ENCODE assay signal across 7 cellular contexts in the genomic region with DNA sequence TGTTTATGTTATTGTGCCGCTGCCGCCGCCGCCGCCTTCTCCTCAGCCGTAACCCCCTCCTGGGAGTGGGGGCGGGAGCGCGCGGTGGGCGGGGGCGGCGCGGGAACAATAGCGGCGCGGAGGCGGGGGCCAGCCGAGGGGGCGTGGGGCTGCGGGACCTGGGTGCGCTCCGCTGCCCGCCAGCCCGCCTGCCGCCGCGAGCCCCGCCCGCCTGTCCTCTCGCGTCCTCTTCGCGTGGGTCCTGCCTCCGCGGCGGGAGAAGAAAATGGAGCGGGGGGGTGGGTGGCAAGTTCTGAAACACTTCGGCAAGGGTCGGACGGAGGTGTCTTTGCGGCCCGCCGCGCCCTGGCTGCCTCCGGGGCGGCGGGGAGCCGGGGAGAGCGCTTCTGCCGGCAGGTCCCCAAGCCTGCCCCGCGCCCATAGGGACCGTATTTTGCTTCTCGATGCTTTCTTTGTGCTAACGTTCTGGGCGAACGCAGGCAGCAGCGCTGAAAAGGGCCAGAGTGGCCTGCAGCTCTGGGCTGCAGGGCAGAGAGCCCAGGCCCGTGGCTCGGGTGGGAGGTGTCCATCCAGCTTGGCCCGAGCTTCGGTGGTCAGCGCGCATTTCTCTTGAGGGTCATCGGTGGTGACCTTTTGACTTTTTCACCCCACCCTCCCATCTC. TPM values are rescaled to one million over a fixed set of nuclear protein-coding genes. Genes with fewer than 3 reads are reported as not detected.
DNase-seq lines count a peak whose midpoint lies in the region; ATAC-seq and TF ChIP-seq lines count a peak whose summit lies in the region.

No MANE protein-coding gene starts in this region.

- CTCF ChIA-PET in WTC11 (lab: Charles Lee), result no interaction called here

- peak; percentile 71 for DNase-seq in GM10266 (ENCODE audit: extremely low spot score)
- DNase-seq in GM23248, result peak; percentile 75
- peak; percentile 64 to 72 for DNase-seq in Kasumi-1 (lab: John Stamatoyannopoulos, UW)
- no peak for DNase-seq in WTC11 (ENCODE audit: low spot score)
- peak; percentile 61 for DNase-seq in lung (ENCODE audit: low spot score)
- peak; percentile 62 for DNase-seq in stimulated activated CD8-positive, alpha-beta memory T cell treated with anti-CD3 and anti-CD28 coated beads, Interleukin-12 subunit alpha, Interleukin-12 subunit beta, amount 100 ng/mL, for 4 hours (ENCODE audit: low read depth)

- peaks cover 50% of the 10 kb centered on the region for H3K79me2 ChIP-seq in GM23248 (ENCODE audit: insufficient read depth)

- H3K27ac ChIP-seq in GM23248, result peak overlapping the region; percentile 70
- peak overlapping the region; percentile 97 for H3K27ac ChIP-seq in lung (ENCODE audit: low read depth in 1 of 2, low read length in 1 of 2)

- H3F3A ChIP-seq in GM23248 (ENCODE audit: insufficient read depth), result peaks cover 27% of the 10 kb centered on the region

- WGBS in GM23248 (ENCODE audit: low coverage in 1 of 2, low lambda C conversion rate in 2 of 2, missing lambda C conversion rate in 2 of 2), 2 experiments, result 1 to 2% methylated on average over 16 to 64 of the region's 66 CpGs
- 1% methylated on average over 35 to 66 of the region's 66 CpGs for WGBS in lung, 2 donors

- peak overlapping the region; percentile 82 for H2AFZ ChIP-seq in GM23248

- ATAC-seq in WTC11 (peak; percentile 17), lung (ENCODE audit: insufficient read depth, low FRiP score) (peak; percentile 79)

- H3K4me3 Mint-ChIP-seq in WTC11, result peak overlapping the region; percentile 75
- H3K4me3 Mint-ChIP-seq in dendritic cell treated with granulocyte-macrophage colony-stimulating factor and Interleukin-4, amounts not matched to agents 40 ng/mL and 50 ng/mL, for 4 days, result peak overlapping the region; percentile 81

- H3K9ac ChIP-seq in GM23248, result peak overlapping the region; percentile 88

- intact Hi-C loops in dendritic cell treated with granulocyte-macrophage colony-stimulating factor and Interleukin-4, amounts not matched to agents 40 ng/mL and 50 ng/mL, for 4 days (cut with micrococcal nuclease), result loop anchor here (5.0 kb wide), 1 partner anchor 200 kb away; no protein-coding TSS in a partner anchor

- H3K4me2 ChIP-seq in GM23248 (ENCODE audit: unreplicated experiment), result peak overlapping the region; percentile 74

- H3K27ac Mint-ChIP-seq in WTC11, result peak overlapping the region; percentile 57; the same call in 1 of the 2 replicates
- H3K27ac Mint-ChIP-seq in dendritic cell treated with granulocyte-macrophage colony-stimulating factor and Interleukin-4, amounts not matched to agents 40 ng/mL and 50 ng/mL, for 4 days, result peak overlapping the region; percentile 71

- in situ Hi-C loops in GM23248 (cut with MboI), result no loop called here

- H3K9me3 ChIP-seq in GM23248 (ENCODE audit: low read depth) (no peaks in the 10 kb centered on the region), lung (ENCODE audit: control insufficient read depth in 2 of 2, insufficient read depth in 1 of 2, low read length in 1 of 2) (no peaks in the 10 kb centered on the region)

- no peaks in the 10 kb centered on the region for H3K9me2 ChIP-seq in GM23248 (ENCODE audit: insufficient read depth)

- H3K9me3 Mint-ChIP-seq in WTC11, result no peaks in the 10 kb centered on the region
- no peaks in the 10 kb centered on the region for H3K9me3 Mint-ChIP-seq in dendritic cell treated with granulocyte-macrophage colony-stimulating factor and Interleukin-4, amounts not matched to agents 40 ng/mL and 50 ng/mL, for 4 days

- H3K4me1 ChIP-seq in GM23248 (ENCODE audit: insufficient read depth) (peaks cover 28% of the 10 kb centered on the region), lung (ENCODE audit: control insufficient read depth in 2 of 2, insufficient read depth in 2 of 2, low read length in 2 of 2) (peaks cover 3 to 25% of the 10 kb centered on the region in 2 donors)

- no peaks in the 10 kb centered on the region for H3K36me3 Mint-ChIP-seq in WTC11
- H3K36me3 Mint-ChIP-seq in dendritic cell treated with granulocyte-macrophage colony-stimulating factor and Interleukin-4, amounts not matched to agents 40 ng/mL and 50 ng/mL, for 4 days (ENCODE audit: low read depth), result no peaks in the 10 kb centered on the region

- H3K4me3 ChIP-seq in GM23248, result peak overlapping the region; percentile 88
- H3K4me3 ChIP-seq in lung, result peak overlapping the region; percentile 81

- peaks cover 22% of the 10 kb centered on the region for H3K27me3 Mint-ChIP-seq in WTC11 (ENCODE audit: low read depth)
- H3K27me3 Mint-ChIP-seq in dendritic cell treated with granulocyte-macrophage colony-stimulating factor and Interleukin-4, amounts not matched to agents 40 ng/mL and 50 ng/mL, for 4 days, result no peaks in the 10 kb centered on the region

- peaks cover 20% of the 10 kb centered on the region for H3K4me1 Mint-ChIP-seq in WTC11
- H3K4me1 Mint-ChIP-seq in dendritic cell treated with granulocyte-macrophage colony-stimulating factor and Interleukin-4, amounts not matched to agents 40 ng/mL and 50 ng/mL, for 4 days (ENCODE audit: low read depth), result peaks cover 22% of the 10 kb centered on the region

- H3K27me3 ChIP-seq in GM23248 (replicated peaks; ENCODE audit: insufficient read depth) (0 out of 2 replicates have a peak, but pooled peaks cover 4% of the 10 kb centered on the region), lung (ENCODE audit: control insufficient read depth, insufficient read depth) (no peaks in the 10 kb centered on the region)

- POLR2A ChIA-PET in WTC11 (lab: Charles Lee), result no interaction called here

- H4K20me1 ChIP-seq in GM23248 (ENCODE audit: insufficient read depth), result no peaks in the 10 kb centered on the region; the same call in 1 of the 2 replicates

- TF ChIP-seq CTCF in GM10266 (IDR thresholded peaks at IDR 0.05; ENCODE audit: control insufficient read depth, insufficient read depth, low read depth, missing control alignments), result no peak
- no peak for TF ChIP-seq CTCF in WTC11 (IDR thresholded peaks at IDR 0.05)
- no peak for TF ChIP-seq CTCF in lung (IDR thresholded peaks at IDR 0.05; ENCODE audit: control extremely low read depth, extremely low read depth)

- H3K36me3 ChIP-seq in GM23248 (ENCODE audit: low read depth) (no peaks in the 10 kb centered on the region), lung (ENCODE audit: control insufficient read depth in 2 of 2, insufficient read depth in 2 of 2, low read length in 2 of 2) (no peaks in the 10 kb centered on the region)

TF ChIP-seq in WTC11, 78 proteins besides CTCF, POLR2A, EP300 and RAD21:
- TF ChIP-seq FOXK1 (CRISPR knock-in tag; IDR thresholded peaks at IDR 0.05) (0 out of 2 replicates have a peak, but pooled peaks have one; percentile 7), TCF7 (CRISPR knock-in tag; IDR thresholded peaks at IDR 0.05; ENCODE audit: low read depth) (0 out of 2 replicates have a peak, but pooled peaks have one; percentile 4), FOXP1 (CRISPR knock-in tag; IDR thresholded peaks at IDR 0.05; ENCODE audit: borderline replicate concordance) (no peak)
TF ChIP-seq in WTC11: peak in this region for 2.

RNA-seq across cellular contexts. Expression of gene MAPK8, which starts 0.5 kb away (rescaled TPM):
- total RNA-seq in GM23248 (2014; rRNA removed; shearing (Covaris generic)), result 63.6 and 78.7 TPM in 2 replicates
- 44.4 and 54.2 TPM in 2 replicates for polyA plus RNA-seq in GM23248 (2016; fragmentation: Nextera tagmentation; extraction: Ambion mirVana)
- total RNA-seq in WTC11 (2021), result 52.9 to 58.7 TPM (median 56.6 TPM) in 3 replicates
- 100 to 1,000 TPM in 1 of 2 donors, 10 to 100 TPM in 1; 33.9 to 142 TPM for total RNA-seq in lung
- polyA plus RNA-seq in lung, result 10 to 100 TPM in 1 of 2 donors, 1 to 10 TPM in 1; 9.1 to 14.6 TPM

RNA-seq across cellular contexts. Expression of gene FRMPD2, which starts 32.5 kb away (rescaled TPM):
- total RNA-seq in GM23248 (2014; rRNA removed; shearing (Covaris generic)), result not detected in 2 replicates
- polyA plus RNA-seq in GM23248 (2016; fragmentation: Nextera tagmentation; extraction: Ambion mirVana) (not detected in 2 replicates), lung (1 to 10 TPM; 1.8 to 2.7 TPM)
- total RNA-seq in WTC11 (2021) (0.73 to 1.3 TPM (median 1.1 TPM) in 3 replicates), lung (10 to 100 TPM; 11.3 to 26.7 TPM)
